ENCODE assay signal across 10 cellular contexts in genomic region chrX:8037593-8038348, GRCh38.
A peak's percentile ranks its signal among the peaks of the same experiment; 100 is the strongest.
DNase-seq lines count a peak whose midpoint lies in the region; ATAC-seq and TF ChIP-seq lines count a peak whose summit lies in the region.
"Had no signal": no experiment of that assay in that cellular context is flagged by ENCODE, and none has a peak within 500 bp of the region (broad histone marks: within the 10 kb centered on the region; RNA-seq: fewer than 3 reads in every experiment).

No MANE protein-coding gene starts in this region.

- no peaks in the 10 kb centered on the region for H3K27me3 ChIP-seq in vagina

- H3K27me3 Mint-ChIP-seq in activated CD4-positive, alpha-beta T cell treated with anti-CD3 and anti-CD28 coated beads, Interleukin-2, amount 10 ng/mL, durations not matched to agents 24 days and 14 days = no peaks in the 10 kb centered on the region
- H3K27me3 Mint-ChIP-seq in IgD-negative memory B cell = no peaks in the 10 kb centered on the region
- peaks cover 4% of the 10 kb centered on the region for H3K27me3 Mint-ChIP-seq in central memory CD8-positive, alpha-beta T cell
- H3K27me3 Mint-ChIP-seq in natural killer cell treated with Interleukin-12 subunit alpha and Interleukin-12 subunit beta and Interleukin-15 and Interleukin-18, amount 100 ng/mL, for 72 hours = peaks cover 0 to 2% of the 10 kb centered on the region in 2 donors

- no peaks in the 10 kb centered on the region for H3K9me3 ChIP-seq in vagina

- no peaks in the 10 kb centered on the region for H3K36me3 Mint-ChIP-seq in activated CD4-positive, alpha-beta T cell treated with anti-CD3 and anti-CD28 coated beads, Interleukin-2, amount 10 ng/mL, durations not matched to agents 24 days and 14 days (ENCODE audit: low read depth)
- no peaks in the 10 kb centered on the region for H3K36me3 Mint-ChIP-seq in IgD-negative memory B cell
- H3K36me3 Mint-ChIP-seq in central memory CD8-positive, alpha-beta T cell (ENCODE audit: insufficient read depth) = no peaks in the 10 kb centered on the region
- no peaks in the 10 kb centered on the region for H3K36me3 Mint-ChIP-seq in natural killer cell treated with Interleukin-12 subunit alpha and Interleukin-12 subunit beta and Interleukin-15 and Interleukin-18, amount 100 ng/mL, for 72 hours

- DNase-seq in activated CD4-positive, alpha-beta T cell treated with anti-CD3 and anti-CD28 coated beads, Interleukin-2, amount 10 ng/mL, durations not matched to agents 24 days and 14 days = no peak
- no peak for DNase-seq in activated CD4-positive, alpha-beta T cell treated with anti-CD3 and anti-CD28 coated beads for 4 hours
- no peak for DNase-seq in central memory CD8-positive, alpha-beta T cell (ENCODE audit: low spot score in 2 of 2)
- DNase-seq in natural killer cell treated with Interleukin-12 subunit alpha and Interleukin-12 subunit beta and Interleukin-15 and Interleukin-18, amount 100 ng/mL, for 72 hours (ENCODE audit: low spot score) = no peak
- no peak for DNase-seq in vagina (ENCODE audit: extremely low spot score in 2 of 2)
- DNase-seq in NAMALWA (ENCODE audit: low spot score) = no peak
- DNase-seq: activated naive CD4-positive, alpha-beta T cell treated with Interleukin-2 at 50 U/mL for 16 hours; stimulated activated CD4-positive, alpha-beta T cell treated with anti-CD3 and anti-CD28 coated beads, Interleukin-12 subunit alpha, Interleukin-12 subunit beta, amount 100 ng/mL, for 4 hours had no signal

- intact Hi-C loops in activated CD4-positive, alpha-beta T cell treated with anti-CD3 and anti-CD28 coated beads, Interleukin-2, amount 10 ng/mL, durations not matched to agents 24 days and 14 days (cut with micrococcal nuclease) = no loop called here
- intact Hi-C loops in vagina (cut with DNase I) = no loop called here

- peak overlapping the region; percentile 40 for H3K4me3 Mint-ChIP-seq in activated CD4-positive, alpha-beta T cell treated with anti-CD3 and anti-CD28 coated beads, Interleukin-2, amount 10 ng/mL, durations not matched to agents 24 days and 14 days
- H3K4me3 Mint-ChIP-seq in IgD-negative memory B cell = peak overlapping the region in 3 of 4 donors; percentile 2 to 67 (median 13)
- peak overlapping the region; percentile 74 for H3K4me3 Mint-ChIP-seq in central memory CD8-positive, alpha-beta T cell
- H3K4me3 Mint-ChIP-seq in natural killer cell treated with Interleukin-12 subunit alpha and Interleukin-12 subunit beta and Interleukin-15 and Interleukin-18, amount 100 ng/mL, for 72 hours = peak overlapping the region; percentile 74

- no peak overlapping the region for H3K4me3 ChIP-seq in vagina

- ATAC-seq in central memory CD8-positive, alpha-beta T cell (replicated peaks; ENCODE audit: extremely low read depth, poor library complexity, severe bottlenecking) = no peak
- no peak for ATAC-seq in natural killer cell treated with Interleukin-12 subunit alpha and Interleukin-12 subunit beta and Interleukin-15 and Interleukin-18, amount 100 ng/mL, for 72 hours
- no peak for ATAC-seq in GM21786 (IDR thresholded peaks at IDR 0.05; ENCODE audit: unreplicated experiment)

- H3K9me3 Mint-ChIP-seq in activated CD4-positive, alpha-beta T cell treated with anti-CD3 and anti-CD28 coated beads, Interleukin-2, amount 10 ng/mL, durations not matched to agents 24 days and 14 days = no peaks in the 10 kb centered on the region
- H3K9me3 Mint-ChIP-seq in IgD-negative memory B cell = no peaks in the 10 kb centered on the region
- no peaks in the 10 kb centered on the region for H3K9me3 Mint-ChIP-seq in central memory CD8-positive, alpha-beta T cell
- H3K9me3 Mint-ChIP-seq in natural killer cell treated with Interleukin-12 subunit alpha and Interleukin-12 subunit beta and Interleukin-15 and Interleukin-18, amount 100 ng/mL, for 72 hours = no peaks in the 10 kb centered on the region

- no peak overlapping the region for H3K27ac Mint-ChIP-seq in activated CD4-positive, alpha-beta T cell treated with anti-CD3 and anti-CD28 coated beads, Interleukin-2, amount 10 ng/mL, durations not matched to agents 24 days and 14 days
- H3K27ac Mint-ChIP-seq in IgD-negative memory B cell = no peak overlapping the region
- peak overlapping the region; percentile 49 for H3K27ac Mint-ChIP-seq in central memory CD8-positive, alpha-beta T cell (ENCODE audit: low read depth)
- peak overlapping the region; percentile 56 to 74 for H3K27ac Mint-ChIP-seq in natural killer cell treated with Interleukin-12 subunit alpha and Interleukin-12 subunit beta and Interleukin-15 and Interleukin-18, amount 100 ng/mL, for 72 hours

- no peak for TF ChIP-seq CTCF in vagina (IDR thresholded peaks at IDR 0.05)

- no peaks in the 10 kb centered on the region for H3K36me3 ChIP-seq in vagina

- H3K4me1 Mint-ChIP-seq in activated CD4-positive, alpha-beta T cell treated with anti-CD3 and anti-CD28 coated beads, Interleukin-2, amount 10 ng/mL, durations not matched to agents 24 days and 14 days = peaks cover 7% of the 10 kb centered on the region
- peaks cover 9 to 18% (median 16%) of the 10 kb centered on the region in 3 donors for H3K4me1 Mint-ChIP-seq in IgD-negative memory B cell
- peaks cover 12% of the 10 kb centered on the region for H3K4me1 Mint-ChIP-seq in central memory CD8-positive, alpha-beta T cell
- H3K4me1 Mint-ChIP-seq in natural killer cell treated with Interleukin-12 subunit alpha and Interleukin-12 subunit beta and Interleukin-15 and Interleukin-18, amount 100 ng/mL, for 72 hours (ENCODE audit: low read depth in 2 of 2) = peaks cover 10 to 20% of the 10 kb centered on the region in 2 donors

- H3K27ac ChIP-seq in vagina = no peak overlapping the region

- no peak for TF ChIP-seq POLR2A in vagina (IDR thresholded peaks at IDR 0.05)

- no peaks in the 10 kb centered on the region for H3K4me1 ChIP-seq in vagina

Comparison
In these comparisons a context has a peak if more than half of its experiments do, and no peak if none do; other contexts are left out.
1. H3K27ac Mint-ChIP-seq: peak in central memory CD8-positive, alpha-beta T cell (single experiment) and natural killer cell treated with Interleukin-12 subunit alpha and Interleukin-12 subunit beta and Interleukin-15 and Interleukin-18, amount 100 ng/mL, for 72 hours (2 of 2); none in activated CD4-positive, alpha-beta T cell treated with anti-CD3 and anti-CD28 coated beads, Interleukin-2, amount 10 ng/mL, durations not matched to agents 24 days and 14 days (single experiment) and IgD-negative memory B cell (0 of 3).
2. H3K4me3 Mint-ChIP-seq: peak in every context shown above with its lines; median percentile 74 in central memory CD8-positive, alpha-beta T cell; 74 in natural killer cell treated with Interleukin-12 subunit alpha and Interleukin-12 subunit beta and Interleukin-15 and Interleukin-18, amount 100 ng/mL, for 72 hours; 40 in activated CD4-positive, alpha-beta T cell treated with anti-CD3 and anti-CD28 coated beads, Interleukin-2, amount 10 ng/mL, durations not matched to agents 24 days and 14 days; 13 in IgD-negative memory B cell.